Comparison of ENCODE assay signal across 8 cellular contexts in the genomic region with DNA sequence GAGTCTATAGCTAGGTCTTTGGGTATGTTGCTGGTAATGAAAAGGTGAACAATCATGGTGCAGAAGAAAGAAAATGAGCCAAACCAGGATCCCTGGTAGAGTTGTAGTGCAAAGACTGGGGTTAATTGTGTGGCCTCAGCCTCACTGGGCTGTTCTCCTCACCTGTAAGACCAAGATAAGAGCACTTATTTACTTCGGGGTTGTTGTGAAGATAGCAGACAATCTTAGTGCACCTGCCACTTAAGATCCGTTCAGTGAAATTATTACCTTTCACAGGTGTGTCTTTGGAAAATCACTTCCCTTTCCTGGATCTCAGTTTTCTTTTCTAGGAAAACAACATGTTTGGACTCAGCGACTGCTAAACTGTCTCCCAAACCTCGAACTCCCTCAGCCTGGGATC. TPM values are rescaled to one million over a fixed set of nuclear protein-coding genes. Genes with fewer than 3 reads are reported as not detected.
DNase-seq lines count a peak whose midpoint lies in the region; ATAC-seq lines count a peak whose summit lies in the region.

No MANE protein-coding gene starts in this region.

- H3K27ac Mint-ChIP-seq in activated CD4-positive, alpha-beta T cell treated with anti-CD3 and anti-CD28 coated beads for 36 hours: no peak overlapping the region
- no peak overlapping the region for H3K27ac Mint-ChIP-seq in activated T-helper 2 cell treated with anti-CD3 and anti-CD28 coated beads, Interferon-gamma antibody, Interleukin-2, Interleukin-4, amounts not matched to agents 10 μg/mL and 5 μg/mL and 100 μg/mL, durations not matched to agents 14 hours and 24 hours and 36 hours

- CTCF ChIA-PET in activated CD4-positive, alpha-beta T cell treated with anti-CD3 and anti-CD28 coated beads for 36 hours (lab: Charles Lee): interaction anchor here (0.7 to 0.9 kb wide), 2 partner anchors 16 to 403 kb away, joined by 3 to 5 read pairs; no protein-coding TSS in a partner anchor

- intact Hi-C loops in activated CD4-positive, alpha-beta T cell treated with anti-CD3 and anti-CD28 coated beads for 36 hours (cut with DNase I, micrococcal nuclease): loop anchor here (1.0 to 10.0 kb wide), 9 partner anchors 37 to 595 kb away; a partner anchor contains a TSS
- intact Hi-C loops in activated T-helper 2 cell treated with anti-CD3 and anti-CD28 coated beads, Interferon-gamma antibody, Interleukin-2, Interleukin-4, amounts not matched to agents 10 μg/mL and 5 μg/mL and 100 μg/mL, durations not matched to agents 14 hours and 24 hours and 36 hours (cut with micrococcal nuclease): loop anchor here (1.0 to 10.0 kb wide), 8 partner anchors 37 to 511 kb away; a partner anchor contains a TSS

- peaks cover 20% of the 10 kb centered on the region for H3K4me1 Mint-ChIP-seq in activated CD4-positive, alpha-beta T cell treated with anti-CD3 and anti-CD28 coated beads for 36 hours
- peaks cover 39% of the 10 kb centered on the region for H3K4me1 Mint-ChIP-seq in activated T-helper 2 cell treated with anti-CD3 and anti-CD28 coated beads, Interferon-gamma antibody, Interleukin-2, Interleukin-4, amounts not matched to agents 10 μg/mL and 5 μg/mL and 100 μg/mL, durations not matched to agents 14 hours and 24 hours and 36 hours (ENCODE audit: low read depth)

- no peaks in the 10 kb centered on the region for H3K9me3 Mint-ChIP-seq in activated CD4-positive, alpha-beta T cell treated with anti-CD3 and anti-CD28 coated beads for 36 hours (ENCODE audit: low read depth)
- no peaks in the 10 kb centered on the region for H3K9me3 Mint-ChIP-seq in activated T-helper 2 cell treated with anti-CD3 and anti-CD28 coated beads, Interferon-gamma antibody, Interleukin-2, Interleukin-4, amounts not matched to agents 10 μg/mL and 5 μg/mL and 100 μg/mL, durations not matched to agents 14 hours and 24 hours and 36 hours

- H3K27me3 ChIP-seq in layer of hippocampus (ENCODE audit: control insufficient read depth, insufficient read depth, low read length): no peaks in the 10 kb centered on the region

- peak overlapping the region; percentile 88 for H3K4me3 Mint-ChIP-seq in activated CD4-positive, alpha-beta T cell treated with anti-CD3 and anti-CD28 coated beads for 36 hours
- peak overlapping the region; percentile 18 for H3K4me3 Mint-ChIP-seq in activated T-helper 2 cell treated with anti-CD3 and anti-CD28 coated beads, Interferon-gamma antibody, Interleukin-2, Interleukin-4, amounts not matched to agents 10 μg/mL and 5 μg/mL and 100 μg/mL, durations not matched to agents 14 hours and 24 hours and 36 hours (ENCODE audit: low read depth)

- no peaks in the 10 kb centered on the region for H3K27me3 Mint-ChIP-seq in activated CD4-positive, alpha-beta T cell treated with anti-CD3 and anti-CD28 coated beads for 36 hours
- H3K27me3 Mint-ChIP-seq in activated T-helper 2 cell treated with anti-CD3 and anti-CD28 coated beads, Interferon-gamma antibody, Interleukin-2, Interleukin-4, amounts not matched to agents 10 μg/mL and 5 μg/mL and 100 μg/mL, durations not matched to agents 14 hours and 24 hours and 36 hours (ENCODE audit: low read depth): no peaks in the 10 kb centered on the region

- no peak for DNase-seq in activated CD4-positive, alpha-beta T cell treated with anti-CD3 and anti-CD28 coated beads for 36 hours
- no peak for DNase-seq in activated CD4-positive, alpha-beta T cell treated with anti-CD3 and anti-CD28 coated beads, Interleukin-2, amount 50 U/mL, for 4 hours
- DNase-seq in activated T-helper 2 cell treated with anti-CD3 and anti-CD28 coated beads, Interferon-gamma antibody, Interleukin-2, Interleukin-4, amounts not matched to agents 10 μg/mL and 5 μg/mL and 100 μg/mL, durations not matched to agents 14 hours and 24 hours and 36 hours (ENCODE audit: low spot score): no peak
- no peak for DNase-seq in foreskin melanocyte

- no peak for ATAC-seq in activated CD4-positive, alpha-beta T cell treated with anti-CD3 and anti-CD28 coated beads for 36 hours
- ATAC-seq in HG02884 (IDR thresholded peaks at IDR 0.05; ENCODE audit: unreplicated experiment) (no peak), GM21447 (IDR thresholded peaks at IDR 0.05; ENCODE audit: unreplicated experiment) (no peak)

- no peaks in the 10 kb centered on the region for H3K36me3 Mint-ChIP-seq in activated CD4-positive, alpha-beta T cell treated with anti-CD3 and anti-CD28 coated beads for 36 hours (ENCODE audit: low read depth)
- H3K36me3 Mint-ChIP-seq in activated T-helper 2 cell treated with anti-CD3 and anti-CD28 coated beads, Interferon-gamma antibody, Interleukin-2, Interleukin-4, amounts not matched to agents 10 μg/mL and 5 μg/mL and 100 μg/mL, durations not matched to agents 14 hours and 24 hours and 36 hours (ENCODE audit: low read depth): peaks cover 5% of the 10 kb centered on the region

- H3K27ac ChIP-seq in layer of hippocampus (ENCODE audit: low read depth, low read length) (peak overlapping the region; percentile 90), temporal lobe (ENCODE audit: low read depth, low read length) (peak overlapping the region; percentile 92)

- POLR2A ChIA-PET in activated CD4-positive, alpha-beta T cell treated with anti-CD3 and anti-CD28 coated beads for 36 hours (lab: Charles Lee): no interaction called here

RNA-seq across cellular contexts. Expression of a gene that starts 1.3 kb away (rescaled TPM):
- 1 to 10 TPM; 5.6 to 8.1 TPM for total RNA-seq in activated CD4-positive, alpha-beta T cell treated with anti-CD3 and anti-CD28 coated beads for 36 hours
- total RNA-seq in activated T-helper 2 cell treated with anti-CD3 and anti-CD28 coated beads, Interferon-gamma antibody, Interleukin-2, Interleukin-4, amounts not matched to agents 10 μg/mL and 5 μg/mL and 100 μg/mL, durations not matched to agents 14 hours and 24 hours and 36 hours: 10.5 and 13.4 TPM in 2 replicates
- 12.8 TPM for total RNA-seq in temporal lobe
